ENCODE assay signal across 24 cellular contexts in genomic region chr7:91800389-91800788, GRCh38.
"Had no signal": no experiment of that assay in that cellular context is flagged by ENCODE, and none has a peak within 500 bp of the region (broad histone marks: within the 10 kb centered on the region; RNA-seq: fewer than 3 reads in every experiment).

No MANE protein-coding gene starts in this region.

- H3K27me3 Mint-ChIP-seq: activated B cell treated with CpG ODN at 0.5 μM for 24 hours; activated CD4-positive, alpha-beta T cell treated with anti-CD3 and anti-CD28 coated beads for 36 hours; naive B cell had no signal

- DNase-seq: activated B cell treated with CpG ODN at 0.5 μM for 24 hours; activated CD4-positive, alpha-beta T cell treated with anti-CD3 and anti-CD28 coated beads for 36 hours; activated CD4-positive, alpha-beta T cell treated with anti-CD3 and anti-CD28 coated beads, Interleukin-2, amount 50 U/mL, for 48 hours; activated effector memory CD4-positive, alpha-beta T cell treated with Interleukin-2 at 50 U/mL for 16 hours; activated naive CD4-positive, alpha-beta T cell treated with anti-CD3 and anti-CD28 coated beads for 36 hours; activated T-cell treated with anti-CD3 and anti-CD28 coated beads, Interleukin-2, amount 50 U/mL, for 48 hours; body of pancreas; dermis blood vessel endothelial cell; effector memory CD4-positive, alpha-beta T cell; foreskin keratinocyte; hippocampal formation; lower lobe of right lung; mesendoderm; naive B cell; occipital lobe; sigmoid colon; stimulated activated CD4-positive, alpha-beta T cell treated with anti-CD3 and anti-CD28 coated beads, Interleukin-2, amount 100 ng/mL, for 48 hours; stimulated activated CD8-positive, alpha-beta memory T cell treated with anti-CD3 and anti-CD28 coated beads, Interleukin-4, amount 100 ng/mL, for 48 hours; stimulated activated naive CD4-positive, alpha-beta T cell treated with Interleukin-2 at 50 U/mL for 16 hours; T-helper 9 cell; uterus had no signal

- H3K27ac ChIP-seq: body of pancreas, cardiac muscle cell, foreskin keratinocyte, lower lobe of right lung, sigmoid colon, uterus had no signal

- H3K36me3 ChIP-seq: cardiac muscle cell, lower lobe of right lung, sigmoid colon, uterus had no signal

- H3K27me3 ChIP-seq: body of pancreas, cardiac muscle cell, foreskin keratinocyte, sigmoid colon, uterus had no signal

- H3K4me3 Mint-ChIP-seq: activated B cell treated with CpG ODN at 0.5 μM for 24 hours; activated CD4-positive, alpha-beta T cell treated with anti-CD3 and anti-CD28 coated beads for 36 hours; activated naive CD4-positive, alpha-beta T cell treated with anti-CD3 and anti-CD28 coated beads for 36 hours; naive B cell; neural crest cell had no signal

- H3K27ac Mint-ChIP-seq: activated B cell treated with CpG ODN at 0.5 μM for 24 hours; activated CD4-positive, alpha-beta T cell treated with anti-CD3 and anti-CD28 coated beads for 36 hours; activated naive CD4-positive, alpha-beta T cell treated with anti-CD3 and anti-CD28 coated beads for 36 hours; naive B cell had no signal

- H3K9me3 Mint-ChIP-seq: activated B cell treated with CpG ODN at 0.5 μM for 24 hours; activated naive CD4-positive, alpha-beta T cell treated with anti-CD3 and anti-CD28 coated beads for 36 hours; neural crest cell had no signal

- ATAC-seq: activated CD4-positive, alpha-beta T cell treated with anti-CD3 and anti-CD28 coated beads for 36 hours; body of pancreas; foreskin keratinocyte had no signal

- H3K9me3 ChIP-seq: body of pancreas, lower lobe of right lung, sigmoid colon, uterus had no signal

- H3K4me2 ChIP-seq: smooth muscle cell had no signal

- H3K4me1 Mint-ChIP-seq: activated B cell treated with CpG ODN at 0.5 μM for 24 hours; activated CD4-positive, alpha-beta T cell treated with anti-CD3 and anti-CD28 coated beads for 36 hours; naive B cell; neural crest cell had no signal

- H3K4me1 ChIP-seq: body of pancreas, foreskin keratinocyte, lower lobe of right lung, sigmoid colon, uterus had no signal

- H3K36me3 Mint-ChIP-seq: naive B cell had no signal

- H3K4me3 ChIP-seq: body of pancreas, cardiac muscle cell, lower lobe of right lung, sigmoid colon, smooth muscle cell, uterus had no signal
